8 cellular contexts compared by ENCODE assay signal in genomic region chr16:31451681-31452351, GRCh38. TPM values are rescaled to one million over a fixed set of nuclear protein-coding genes. Genes with fewer than 3 reads are reported as not detected.
DNase-seq lines count a peak whose midpoint lies in the region; ATAC-seq and TF ChIP-seq lines count a peak whose summit lies in the region.

No MANE protein-coding gene starts in this region.

- intact Hi-C loops in posterior vena cava (cut with DNase I), result loop anchor here in 1 of 2 donors (10.0 kb wide), 1 partner anchor 467 kb away; the partner anchor contains the start of gene HSD3B7

- peak; percentile 81 for TF ChIP-seq CTCF in foreskin keratinocyte (conservative IDR thresholded peaks at IDR 0.05)

- H3K27me3 ChIP-seq in foreskin keratinocyte, result no peaks in the 10 kb centered on the region

- ATAC-seq in foreskin keratinocyte (peak; percentile 86), GM18873 (IDR thresholded peaks at IDR 0.05; ENCODE audit: low FRiP score, unreplicated experiment) (no peak)

- peak overlapping the region; percentile 80 for H3K27ac ChIP-seq in foreskin keratinocyte

- H3K4me1 ChIP-seq in foreskin keratinocyte, result peaks cover 24% of the 10 kb centered on the region

- peak; percentile 39 for DNase-seq in stimulated activated CD4-positive, alpha-beta T cell treated with anti-CD3 and anti-CD28 coated beads, Interleukin-15, amount 100 ng/mL, for 24 hours
- DNase-seq in stimulated activated CD4-positive, alpha-beta T cell treated with anti-CD3 and anti-CD28 coated beads, Interleukin-4, amount 100 ng/mL, for 24 hours, result no peak
- DNase-seq in MV-4-11 (lab: John Stamatoyannopoulos, UW) (peak; percentile 51), SW480 (ENCODE audit: low spot score) (peak; percentile 77), foreskin keratinocyte (peak; percentile 60 to 74), posterior vena cava (ENCODE audit: low spot score) (peak; percentile 84), ecto neural progenitor cell (ENCODE audit: low spot score) (no peak)

RNA-seq across cellular contexts. Expression of gene ARMC5, which starts 7.5 kb away (rescaled TPM):
- total RNA-seq in foreskin keratinocyte, result 6.1 TPM in 2 replicates
- polyA plus RNA-seq in foreskin keratinocyte, result 6.4 and 6.9 TPM in 2 replicates
- total RNA-seq in posterior vena cava, result 1 to 10 TPM; 6.4 to 8.3 TPM

RNA-seq across cellular contexts. Expression of gene ZNF843, which starts 9.2 kb away (rescaled TPM):
- total RNA-seq in foreskin keratinocyte (0.03 and 0.04 TPM in 2 replicates), posterior vena cava (1 to 10 TPM; 1.0 to 1.9 TPM)
- 0.02 and 0.03 TPM in 2 replicates for polyA plus RNA-seq in foreskin keratinocyte

RNA-seq across cellular contexts. Expression of gene TGFB1I1, which starts 20.1 kb away (rescaled TPM):
- total RNA-seq in foreskin keratinocyte (18.2 and 19.7 TPM in 2 replicates), posterior vena cava (100 to 1,000 TPM; 232 to 239 TPM)
- polyA plus RNA-seq in foreskin keratinocyte, result 34.6 and 34.8 TPM in 2 replicates

RNA-seq across cellular contexts. Expression of gene COX6A2, which starts 23.7 kb away (rescaled TPM):
- not detected in 2 replicates for total RNA-seq in foreskin keratinocyte
- not detected in 2 replicates for polyA plus RNA-seq in foreskin keratinocyte
- 1 to 10 TPM; 1.1 to 1.5 TPM for total RNA-seq in posterior vena cava

RNA-seq across cellular contexts. Expression of gene SLC5A2, which starts 31.1 kb away (rescaled TPM):
- total RNA-seq in foreskin keratinocyte, result 0.04 TPM in 1 of 2 replicates, not detected in the other
- polyA plus RNA-seq in foreskin keratinocyte, result 0.17 and 0.19 TPM in 2 replicates
- total RNA-seq in posterior vena cava, result under 1 TPM in 1 of 2 donors, not detected in 1; 0.33 TPM

Comparison
In these comparisons a context has a peak if more than half of its experiments do, and no peak if none do; other contexts are left out.
1. DNase-seq: peak in stimulated activated CD4-positive, alpha-beta T cell treated with anti-CD3 and anti-CD28 coated beads, Interleukin-15, amount 100 ng/mL, for 24 hours (single experiment), MV-4-11 (single experiment), SW480 (single experiment), foreskin keratinocyte (2 of 2) and posterior vena cava (single experiment); none in stimulated activated CD4-positive, alpha-beta T cell treated with anti-CD3 and anti-CD28 coated beads, Interleukin-4, amount 100 ng/mL, for 24 hours (single experiment) and ecto neural progenitor cell (single experiment).
2. RNA of gene TGFB1I1, which starts 20.1 kb away (total RNA-seq): 232 to 239 TPM in posterior vena cava; 18.2 to 19.7 TPM in foreskin keratinocyte; every median in the first group is over 10 times any median in the second.